In genomic region chr6:156601821-156602301, GRCh38 we compare ENCODE assay signal across 26 cellular contexts.
"Had no signal": no experiment of that assay in that cellular context is flagged by ENCODE, and none has a peak within 500 bp of the region (broad histone marks: within the 10 kb centered on the region; RNA-seq: fewer than 3 reads in every experiment).

No MANE protein-coding gene starts in this region.

- H3K36me3 Mint-ChIP-seq: activated naive CD8-positive, alpha-beta T cell treated with anti-CD3 and anti-CD28 coated beads, Interleukin-2, amount 10 ng/mL, durations not matched to agents 7 days and 5 days; stimulated activated effector memory CD8-positive, alpha-beta T cell treated with anti-CD3 and anti-CD28 coated beads, Interleukin-12 subunit alpha, Interleukin-12 subunit beta, amount 100 ng/mL, for 72 hours had no signal

- H3K27ac ChIP-seq: breast epithelium, colonic mucosa, heart right ventricle, neutrophil, ovary had no signal

- H3K36me3 ChIP-seq: breast epithelium, colonic mucosa, gastrocnemius medialis, heart right ventricle, neutrophil, ovary, prostate gland, stomach, transverse colon, uterus had no signal

- H3K27ac Mint-ChIP-seq: activated naive CD8-positive, alpha-beta T cell treated with anti-CD3 and anti-CD28 coated beads, Interleukin-2, amount 10 ng/mL, durations not matched to agents 7 days and 5 days; effector memory CD8-positive, alpha-beta T cell; natural killer cell treated with Interleukin-12 subunit alpha and Interleukin-12 subunit beta and Interleukin-15 and Interleukin-18, amount 100 ng/mL, for 72 hours; stimulated activated effector memory CD8-positive, alpha-beta T cell treated with anti-CD3 and anti-CD28 coated beads, Interleukin-12 subunit alpha, Interleukin-12 subunit beta, amount 100 ng/mL, for 72 hours had no signal

- DNase-seq: activated CD4-positive, alpha-beta T cell treated with anti-CD3 and anti-CD28 coated beads for 1 hour; activated CD8-positive, alpha-beta memory T cell treated with anti-CD3 and anti-CD28 coated beads for 24 hours; activated CD8-positive, alpha-beta memory T cell treated with anti-CD3 and anti-CD28 coated beads, Interleukin-2, amount 50 U/mL, for 48 hours; activated naive CD4-positive, alpha-beta T cell treated with Interleukin-2 at 50 U/mL for 16 hours; activated naive CD8-positive, alpha-beta T cell treated with anti-CD3 and anti-CD28 coated beads, Interleukin-2, amount 10 ng/mL, durations not matched to agents 7 days and 5 days; activated T-cell treated with anti-CD3 and anti-CD28 coated beads, Interleukin-2, amount 50 U/mL, for 4 hours; amniotic stem cell; colonic mucosa; dorsolateral prefrontal cortex; effector memory CD8-positive, alpha-beta T cell; gastrocnemius medialis; heart right ventricle; ovary; stimulated activated CD4-positive, alpha-beta T cell treated with anti-CD3 and anti-CD28 coated beads, Interleukin-2, amount 100 ng/mL, for 24 hours; stomach; T-helper 1 cell; transverse colon; uterus had no signal

- H3K4me3 Mint-ChIP-seq: activated naive CD8-positive, alpha-beta T cell treated with anti-CD3 and anti-CD28 coated beads, Interleukin-2, amount 10 ng/mL, durations not matched to agents 7 days and 5 days; activated T-cell treated with anti-CD3 and anti-CD28 coated beads, Interleukin-2, amount 50 U/mL, for 4 hours; effector memory CD8-positive, alpha-beta T cell; natural killer cell treated with Interleukin-12 subunit alpha and Interleukin-12 subunit beta and Interleukin-15 and Interleukin-18, amount 100 ng/mL, for 72 hours; stimulated activated effector memory CD8-positive, alpha-beta T cell treated with anti-CD3 and anti-CD28 coated beads, Interleukin-12 subunit alpha, Interleukin-12 subunit beta, amount 100 ng/mL, for 72 hours had no signal

- ATAC-seq: activated T-cell treated with anti-CD3 and anti-CD28 coated beads, Interleukin-2, amount 50 U/mL, for 4 hours; effector memory CD8-positive, alpha-beta T cell; esophagus mucosa; gastrocnemius medialis; left lobe of liver; natural killer cell treated with Interleukin-12 subunit alpha and Interleukin-12 subunit beta and Interleukin-15 and Interleukin-18, amount 100 ng/mL, for 72 hours; stimulated activated effector memory CD8-positive, alpha-beta T cell treated with anti-CD3 and anti-CD28 coated beads, Interleukin-12 subunit alpha, Interleukin-12 subunit beta, amount 100 ng/mL, for 72 hours had no signal

- H3K27me3 ChIP-seq: breast epithelium, colonic mucosa, dorsolateral prefrontal cortex, gastrocnemius medialis, heart right ventricle, neutrophil, ovary, stomach, transverse colon, uterus had no signal

- H3K9me3 ChIP-seq: colonic mucosa, gastrocnemius medialis, neutrophil, ovary, prostate gland, transverse colon, uterus had no signal

- H3K4me3 ChIP-seq: breast epithelium, colonic mucosa, dorsolateral prefrontal cortex, gastrocnemius medialis, heart right ventricle, ovary, prostate gland, skin epidermis, stomach, transverse colon, uterus had no signal

- H3K9me3 Mint-ChIP-seq: effector memory CD8-positive, alpha-beta T cell; natural killer cell treated with Interleukin-12 subunit alpha and Interleukin-12 subunit beta and Interleukin-15 and Interleukin-18, amount 100 ng/mL, for 72 hours had no signal

- H3K4me1 ChIP-seq: breast epithelium, colonic mucosa, prostate gland, stomach, uterus had no signal
